8 cellular contexts compared by ENCODE assay signal in the genomic region with DNA sequence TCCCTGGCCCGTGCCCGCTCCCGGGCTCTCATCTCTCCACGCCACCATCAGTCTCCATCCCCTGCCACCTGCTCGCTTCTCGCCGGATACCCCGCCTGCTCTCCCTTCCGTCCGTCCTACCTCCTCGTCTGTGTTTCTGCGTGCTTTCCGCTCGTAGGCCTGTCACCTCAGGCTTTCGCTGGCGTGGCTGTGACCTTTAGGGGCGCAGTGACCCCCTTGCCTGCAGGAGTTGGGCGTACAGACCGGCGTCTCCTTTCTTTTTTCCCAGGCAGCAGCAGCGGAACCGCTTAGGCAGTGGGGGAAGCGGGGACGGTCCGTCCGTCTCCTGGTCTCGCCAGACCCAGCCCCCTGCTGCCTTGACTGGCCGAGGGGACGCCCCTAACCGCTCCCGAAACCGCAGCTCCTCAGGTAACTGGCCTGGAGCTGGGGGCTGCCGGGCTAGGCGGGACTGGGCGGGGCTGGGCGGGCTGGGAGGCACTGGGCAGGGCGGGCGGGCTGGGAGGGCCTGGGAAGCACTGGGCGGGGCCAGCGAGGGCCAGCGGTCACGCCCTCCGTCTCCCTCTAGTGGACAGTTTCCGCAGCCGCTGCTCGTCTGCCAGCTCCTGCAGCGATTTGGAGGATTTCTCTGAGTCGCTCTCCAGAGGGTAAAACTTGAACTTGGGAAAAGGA. TPM values are rescaled to one million over a fixed set of nuclear protein-coding genes. Genes with fewer than 3 reads are reported as not detected.
A peak's percentile ranks its signal among the peaks of the same experiment; 100 is the strongest.
DNase-seq lines count a peak whose midpoint lies in the region; ATAC-seq lines count a peak whose summit lies in the region.

No MANE protein-coding gene starts in this region.

- DNase-seq in HK-2 (ENCODE audit: unreplicated experiment), result peak; percentile 85
- peak; percentile 45 for DNase-seq in NCI-H82 treated with DMSO at 0.1 percent for 48 hours (lab: John Stamatoyannopoulos, UW; ENCODE audit: unreplicated experiment)
- peak; percentile 83 for DNase-seq in activated CD8-positive, alpha-beta memory T cell treated with anti-CD3 and anti-CD28 coated beads, Interleukin-2, amount 50 U/mL, for 4 hours
- peak; percentile 79 for DNase-seq in epidermal melanocyte (ENCODE audit: insufficient read length, low spot score)
- peak; percentile 83 for DNase-seq in mucosa of gallbladder (ENCODE audit: low spot score)
- peak; percentile 72 to 77 for DNase-seq in stimulated activated CD8-positive, alpha-beta memory T cell treated with anti-CD3 and anti-CD28 coated beads, Interleukin-2, amount 100 ng/mL, for 48 hours (ENCODE audit: low read depth in 2 of 2)

- no peaks in the 10 kb centered on the region for H3K9me3 ChIP-seq in ES-I3 (ENCODE audit: control insufficient read depth, insufficient read depth, low read length)

- H3K36me3 ChIP-seq in ES-I3 (ENCODE audit: insufficient read depth, low read length), result no peaks in the 10 kb centered on the region

- ATAC-seq in HG02610 (IDR thresholded peaks at IDR 0.05; ENCODE audit: unreplicated experiment), result no peak

- H3K9ac ChIP-seq in ES-I3 (ENCODE audit: low read depth, low read length), result peak overlapping the region; percentile 35; the same call in 1 of the 2 replicates

- peaks cover 4% of the 10 kb centered on the region; the same call in 1 of the 2 replicates for H3K4me1 ChIP-seq in ES-I3 (ENCODE audit: insufficient read depth, low read length)

RNA-seq across cellular contexts. Expression of gene PGLYRP1, which starts 6.3 kb away (rescaled TPM):
- not detected for total RNA-seq in mucosa of gallbladder

RNA-seq across cellular contexts. Expression of gene CCDC61, which starts 21.3 kb away (rescaled TPM):
- total RNA-seq in mucosa of gallbladder, result 24.1 TPM

RNA-seq across cellular contexts. Expression of gene IGFL4, which starts 24.2 kb away (rescaled TPM):
- total RNA-seq in mucosa of gallbladder, result not detected

RNA-seq across cellular contexts. Expression of gene NOVA2, which starts 42.9 kb away (rescaled TPM):
- total RNA-seq in mucosa of gallbladder, result 3.1 TPM
